ENCODE assay signal across 20 cellular contexts in the genomic region with DNA sequence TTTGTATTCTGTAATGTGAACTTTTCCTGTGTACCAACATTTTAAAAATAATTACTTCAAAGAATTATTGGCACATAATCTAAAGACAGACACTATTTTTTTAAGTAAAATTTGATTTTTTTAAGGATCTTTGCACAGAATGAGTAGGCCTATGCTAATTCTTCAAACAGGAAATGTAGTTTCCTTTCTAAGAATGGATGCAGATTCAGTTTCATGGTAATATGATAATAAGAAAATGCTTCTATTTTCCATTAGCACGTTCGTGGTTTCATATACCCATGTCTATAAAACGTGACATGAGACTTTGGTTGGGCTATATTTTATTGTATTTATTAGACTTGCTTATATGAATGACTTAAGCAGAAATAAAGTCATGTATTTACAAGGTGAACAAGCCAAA.
"Had no signal": no experiment of that assay in that cellular context is flagged by ENCODE, and none has a peak within 500 bp of the region (broad histone marks: within the 10 kb centered on the region; RNA-seq: fewer than 3 reads in every experiment).

No MANE protein-coding gene starts in this region.

- H3K27me3 ChIP-seq: MG63, SJSA1 had no signal

- DNase-seq: Karpas-422, MG63, NCI-H1092 treated with DMSO at 0.1 percent for 48 hours, NCI-H1436, NCI-H187, NCI-H2029, NCI-H2081 treated with DMSO at 0.1 percent for 48 hours, NCI-H2171, NCI-H524, NCI-H526 treated with DMSO at 0.1 percent for 48 hours, NCI-H748 treated with DMSO at 0.1 percent for 48 hours, Right ventricle myocardium superior, RPMI8226, SIG-M5, SW 1271 had no signal

- H3K27ac ChIP-seq: HL-60, SJSA1, SK-N-MC had no signal

- H3K4me3 Mint-ChIP-seq: IgD-negative memory B cell had no signal

- H3K27me3 Mint-ChIP-seq: IgD-negative memory B cell had no signal

- H3K9me3 ChIP-seq: MG63, SJSA1 had no signal

- H3K4me1 ChIP-seq: SJSA1 had no signal

- H3K4me3 ChIP-seq: K562, MG63, SJSA1, SK-N-MC had no signal

- ATAC-seq: K562 had no signal

- H3K36me3 ChIP-seq: MG63, SJSA1 had no signal

- H3K27ac Mint-ChIP-seq: IgD-negative memory B cell had no signal

- H3K36me3 Mint-ChIP-seq: IgD-negative memory B cell had no signal
